In genomic region chr17:77839324-77840155, GRCh38 we compare ENCODE assay signal across 23 cellular contexts.
DNase-seq lines count a peak whose midpoint lies in the region; FAIRE-seq and TF ChIP-seq lines count a peak whose summit lies in the region.
"Had no signal": no experiment of that assay in that cellular context is flagged by ENCODE, and none has a peak within 500 bp of the region (broad histone marks: within the 10 kb centered on the region; RNA-seq: fewer than 3 reads in every experiment).

No MANE protein-coding gene starts in this region.

- H3K4me1 ChIP-seq in H1 (replicated peaks in 1 of 4; ENCODE audit: control insufficient read depth in 3 of 4, insufficient read depth in 4 of 4, low read length in 3 of 4) (peaks cover 0 to 12% (median 3%) of the 10 kb centered on the region in 4 experiments; a peak in 4 of 7 replicates), mucosa of rectum (ENCODE audit: control insufficient read depth in 2 of 2, insufficient read depth in 2 of 2, low read length in 2 of 2) (peaks cover 11 to 31% of the 10 kb centered on the region in 2 donors), tibial artery (peaks cover 0 to 49% (median 9%) of the 10 kb centered on the region in 4 donors), uterus (no peaks in the 10 kb centered on the region)

- peaks cover 40% of the 10 kb centered on the region for H3K27me3 Mint-ChIP-seq in activated naive CD4-positive, alpha-beta T cell treated with anti-CD3 and anti-CD28 coated beads, Interleukin-2, amount 10 ng/mL, durations not matched to agents 7 days and 5 days

- TF ChIP-seq CTCF in H1 (IDR thresholded peaks at IDR 0.05; ENCODE audit: control extremely low read depth in 1 of 3, insufficient read depth in 1 of 3, low read depth in 1 of 3, low read length in 3 of 3) (no peak), tibial artery (IDR thresholded peaks at IDR 0.05) (no peak), uterus (IDR thresholded peaks at IDR 0.05) (no peak)

- H3K27ac Mint-ChIP-seq in activated naive CD4-positive, alpha-beta T cell treated with anti-CD3 and anti-CD28 coated beads, Interleukin-2, amount 10 ng/mL, durations not matched to agents 7 days and 5 days, result no peak overlapping the region

- 0 out of 2 replicates have a peak overlapping the region, but pooled peaks have one; percentile 38 for H4K8ac ChIP-seq in H1 (ENCODE audit: extremely low read depth, insufficient read depth, low read length)

- WGBS in H1 (ENCODE audit: extremely low coverage in 1 of 2, insufficient coverage in 1 of 2, insufficient read length in 1 of 2, insufficient replicate concordance in 2 of 2, low coverage in 1 of 2, low lambda C conversion rate in 2 of 2, missing lambda C conversion rate in 1 of 2), 2 experiments, result 87% methylated on average over 13 of the region's 13 CpGs; no CpG with 5 or more reads in 1 of the 2 experiments

- intact Hi-C loops in tibial artery (cut with DNase I; ENCODE audit: low total_unique reads), result no loop called here
- intact Hi-C loops in uterus (cut with DNase I; ENCODE audit: low total_unique reads), result no loop called here

- H3K23ac ChIP-seq in H1 (ENCODE audit: insufficient read length), result no peak overlapping the region

- no peaks in the 10 kb centered on the region for H3K9me3 ChIP-seq in H1 (ENCODE audit: insufficient read depth in 2 of 2, low read depth in 1 of 2, low read length in 1 of 2)
- no peaks in the 10 kb centered on the region for H3K9me3 ChIP-seq in mucosa of rectum (ENCODE audit: control insufficient read depth in 2 of 2, low read length in 2 of 2)
- no peaks in the 10 kb centered on the region for H3K9me3 ChIP-seq in tibial artery
- H3K9me3 ChIP-seq in uterus, result no peaks in the 10 kb centered on the region

- peak; percentile 3 for DNase-seq in activated naive CD4-positive, alpha-beta T cell treated with anti-CD3 and anti-CD28 coated beads, Interleukin-2, amount 10 ng/mL, durations not matched to agents 7 days and 5 days
- no peak for DNase-seq in activated naive CD4-positive, alpha-beta T cell treated with anti-CD3 and anti-CD28 coated beads, Interleukin-2, amount 50 U/mL, for 16 hours
- DNase-seq in H1 (ENCODE audit: low read depth in 1 of 2, low spot score in 2 of 2), result no peak
- DNase-seq in tibial artery, result no peak
- DNase-seq in uterus, result no peak
- no peak for DNase-seq in stimulated activated CD4-positive, alpha-beta T cell treated with anti-CD3 and anti-CD28 coated beads, Interleukin-12 subunit alpha, Interleukin-12 subunit beta, amount 100 ng/mL, for 4 hours
- DNase-seq: activated CD4-positive, alpha-beta T cell treated with anti-CD3 and anti-CD28 coated beads for 48 hours; activated gamma-delta T cell treated with Interleukin-2 at 50 U/mL for 16 hours; DMS 273 treated with DMSO at 0.1 percent for 48 hours; GF-D8; GOT3; hippocampal formation; naive thymus-derived CD4-positive, alpha-beta T cell; NCI-H1436 treated with DMSO at 0.1 percent for 48 hours; NCI-H2171; NCI-H69; stimulated activated CD8-positive, alpha-beta memory T cell treated with anti-CD3 and anti-CD28 coated beads, Interleukin-4, amount 100 ng/mL, for 48 hours; SW 1271 had no signal

- H4K91ac ChIP-seq in H1 (replicated peaks; ENCODE audit: insufficient read length, low read length), result no peak overlapping the region

- CTCF ChIA-PET in activated naive CD4-positive, alpha-beta T cell treated with anti-CD3 and anti-CD28 coated beads, Interleukin-2, amount 10 ng/mL, durations not matched to agents 7 days and 5 days (lab: Charles Lee), result no interaction called here
- CTCF ChIA-PET in H1 (lab: Charles Lee; ENCODE audit: partially characterized antibody), result interaction anchor here (0.6 to 1.5 kb wide), 3 partner anchors 8 to 910 kb away, joined by 3 to 5 read pairs (median 3); no protein-coding TSS in a partner anchor

- peaks cover 10% of the 10 kb centered on the region for H3K9me3 Mint-ChIP-seq in activated naive CD4-positive, alpha-beta T cell treated with anti-CD3 and anti-CD28 coated beads, Interleukin-2, amount 10 ng/mL, durations not matched to agents 7 days and 5 days

- peak overlapping the region; percentile 61; the same call in 1 of the 2 replicates for H2BK15ac ChIP-seq in H1 (ENCODE audit: low read length)

- no peaks in the 10 kb centered on the region for H3K23me2 ChIP-seq in H1 (ENCODE audit: low read depth, low read length)

- no peaks in the 10 kb centered on the region for H3K36me3 Mint-ChIP-seq in activated naive CD4-positive, alpha-beta T cell treated with anti-CD3 and anti-CD28 coated beads, Interleukin-2, amount 10 ng/mL, durations not matched to agents 7 days and 5 days

- POLR2A ChIA-PET in H1 (lab: Charles Lee; ENCODE audit: partially characterized antibody), result interaction anchor here (0.8 kb wide), 2 partner anchors 10 to 15 kb away, joined by 3 read pairs; no protein-coding TSS in a partner anchor

- H2BK5ac ChIP-seq in H1 (ENCODE audit: low read depth, low read length), result no peak overlapping the region

- H3K14ac ChIP-seq in H1 (ENCODE audit: insufficient read length), result no peak overlapping the region

- H3K27me3 ChIP-seq in H1 (replicated peaks in 1 of 4; ENCODE audit: control insufficient read depth in 3 of 4, extremely low read depth in 1 of 4, insufficient read depth in 3 of 4, low read length in 3 of 4) (no peaks in the 10 kb centered on the region), mucosa of rectum (ENCODE audit: control insufficient read depth in 2 of 2, insufficient read depth in 2 of 2, low read length in 2 of 2) (no peaks in the 10 kb centered on the region), tibial artery (no peaks in the 10 kb centered on the region), uterus (no peaks in the 10 kb centered on the region)

- H3K4me3 ChIP-seq in H1 (ENCODE audit: extremely low read depth in 1 of 4, insufficient read depth in 2 of 4, low read depth in 3 of 4, low read length in 4 of 4), result no peak overlapping the region
- peak overlapping the region in 1 of 2 donors; percentile 28 for H3K4me3 ChIP-seq in mucosa of rectum (ENCODE audit: low read length in 2 of 2)
- no peak overlapping the region for H3K4me3 ChIP-seq in tibial artery
- no peak overlapping the region for H3K4me3 ChIP-seq in uterus

- H2AK5ac ChIP-seq in H1 (ENCODE audit: low read depth, low read length), result no peak overlapping the region

- TF ChIP-seq EP300 in H1 (IDR thresholded peaks at IDR 0.05; ENCODE audit: borderline replicate concordance in 1 of 2, low read depth in 2 of 2, low read length in 2 of 2), result no peak

- no peaks in the 10 kb centered on the region for H3K79me2 ChIP-seq in H1 (ENCODE audit: control insufficient read depth in 1 of 2, insufficient read depth in 2 of 2, low read length in 2 of 2)

- no peak overlapping the region for H2AFZ ChIP-seq in H1 (ENCODE audit: low read length)

- H3K4me1 Mint-ChIP-seq in activated naive CD4-positive, alpha-beta T cell treated with anti-CD3 and anti-CD28 coated beads, Interleukin-2, amount 10 ng/mL, durations not matched to agents 7 days and 5 days, result peaks cover 39% of the 10 kb centered on the region

- H2BK120ac ChIP-seq in H1 (replicated peaks; ENCODE audit: low read depth, low read length), result no peak overlapping the region

- H4K5ac ChIP-seq in H1 (ENCODE audit: insufficient read length, low read depth, low read length), result no peak overlapping the region

- no peak overlapping the region for H3K56ac ChIP-seq in H1 (replicated peaks; ENCODE audit: insufficient read length, low read depth, low read length)

- H3K27ac ChIP-seq in H1 (ENCODE audit: low read depth, low read length), result no peak overlapping the region
- peak overlapping the region; percentile 1 to 72 for H3K27ac ChIP-seq in mucosa of rectum (ENCODE audit: low read depth in 2 of 2, low read length in 2 of 2)
- peak overlapping the region; percentile 30 for H3K27ac ChIP-seq in temporal lobe (ENCODE audit: low read depth, low read length)
- H3K27ac ChIP-seq in tibial artery, result no peak overlapping the region
- no peak overlapping the region for H3K27ac ChIP-seq in uterus

- H3K36me3 ChIP-seq in H1 (ENCODE audit: control insufficient read depth in 2 of 4, insufficient read depth in 4 of 4, low read length in 3 of 4) (no peaks in the 10 kb centered on the region), mucosa of rectum (ENCODE audit: control insufficient read depth in 2 of 2, insufficient read depth in 2 of 2, low read length in 2 of 2) (no peaks in the 10 kb centered on the region), tibial artery (no peaks in the 10 kb centered on the region), uterus (no peaks in the 10 kb centered on the region)

- no peak overlapping the region for H3K4me2 ChIP-seq in H1 (ENCODE audit: insufficient read depth in 1 of 2, low read depth in 2 of 2, low read length in 2 of 2)

- FAIRE-seq in H1 (lab: Jason Lieb, UNC), result no peak
- FAIRE-seq: A204.1, islet of Langerhans, TTC549 had no signal

- no peak for TF ChIP-seq POLR2A in H1 (IDR thresholded peaks at IDR 0.05; ENCODE audit: control extremely low read depth in 1 of 2, low read depth in 2 of 2, low read length in 2 of 2)
- TF ChIP-seq POLR2A in uterus (IDR thresholded peaks at IDR 0.05), result no peak

- no peaks in the 10 kb centered on the region for H3K79me1 ChIP-seq in H1 (ENCODE audit: low read depth, low read length)

- H3K4me3 Mint-ChIP-seq in activated naive CD4-positive, alpha-beta T cell treated with anti-CD3 and anti-CD28 coated beads, Interleukin-2, amount 10 ng/mL, durations not matched to agents 7 days and 5 days, result no peak overlapping the region
- H3K4me3 Mint-ChIP-seq: naive thymus-derived CD4-positive, alpha-beta T cell had no signal

- TF ChIP-seq RAD21 in H1 (IDR thresholded peaks at IDR 0.05 in 1 of 2, conservative IDR thresholded peaks at IDR 0.05 in 1 of 2; ENCODE audit: low read depth in 2 of 2, low read length in 2 of 2), result no peak

- no peak overlapping the region for H3K4ac ChIP-seq in H1 (replicated peaks; ENCODE audit: insufficient read length, low read depth, low read length)

- no peak overlapping the region for H2BK20ac ChIP-seq in H1 (ENCODE audit: low read length)

- no peak overlapping the region for H3K9ac ChIP-seq in H1 (replicated peaks in 1 of 4; ENCODE audit: extremely low read depth in 1 of 4, low read depth in 3 of 4, low read length in 3 of 4)
- peak overlapping the region in 1 of 2 donors; percentile 41 for H3K9ac ChIP-seq in mucosa of rectum (ENCODE audit: low read depth in 1 of 2, low read length in 2 of 2)

- no peak overlapping the region for H3K18ac ChIP-seq in H1 (ENCODE audit: extremely low read depth, low read length)

- H2BK12ac ChIP-seq in H1 (ENCODE audit: low read depth, low read length), result no peak overlapping the region

- H4K20me1 ChIP-seq in H1 (replicated peaks in 1 of 2; ENCODE audit: control insufficient read depth in 1 of 2, insufficient read depth in 2 of 2, low read length in 2 of 2), result no peaks in the 10 kb centered on the region

TF ChIP-seq in H1, 55 proteins besides CTCF, POLR2A, EP300 and RAD21 (continues in another document):
- TF ChIP-seq MAX (IDR thresholded peaks at IDR 0.05), result no peak
- TF ChIP-seq SUZ12 (IDR thresholded peaks at IDR 0.05; ENCODE audit: low read length), result no peak
- TF ChIP-seq TAF7 (optimal IDR thresholded peaks at IDR 0.05; ENCODE audit: borderline replicate concordance, low read depth, low read length), result no peak
- TF ChIP-seq JUN (IDR thresholded peaks at IDR 0.05; ENCODE audit: low read depth, low read length), result no peak

Comparison
In these comparisons a context has a peak if more than half of its experiments do, and no peak if none do; other contexts are left out.
1. H3K27ac ChIP-seq: peak in mucosa of rectum (2 of 2) and temporal lobe (single experiment); none in H1 (single experiment), tibial artery (0 of 2) and uterus (0 of 2).